20 cellular contexts compared by ENCODE assay signal in the genomic region with DNA sequence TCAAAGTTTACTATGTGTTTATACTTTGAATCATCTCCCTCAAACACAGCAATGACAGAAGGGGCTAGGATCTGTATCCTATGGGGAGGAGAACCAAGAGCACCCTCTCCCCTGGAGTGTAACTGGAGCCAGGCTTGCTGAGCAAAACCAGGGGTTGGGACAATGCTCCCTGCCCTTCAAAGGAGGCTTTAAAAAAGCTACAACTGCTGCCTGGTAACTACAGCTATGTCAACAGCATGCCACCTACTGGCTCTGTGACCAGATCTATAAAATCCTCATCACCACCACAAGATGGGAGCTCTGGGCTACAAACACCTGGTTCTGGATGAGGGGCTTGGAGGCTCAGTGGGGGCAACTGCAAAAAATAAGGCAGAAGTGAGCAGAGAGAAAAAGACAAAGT.
DNase-seq lines count a peak whose midpoint lies in the region; ATAC-seq, FAIRE-seq and TF ChIP-seq lines count a peak whose summit lies in the region.
"Had no signal": no experiment of that assay in that cellular context is flagged by ENCODE, and none has a peak within 500 bp of the region (broad histone marks: within the 10 kb centered on the region; RNA-seq: fewer than 3 reads in every experiment).

No MANE protein-coding gene starts in this region.

- H2AFZ ChIP-seq in HepG2 (ENCODE audit: low read length) (no peak overlapping the region), K562 (ENCODE audit: low read depth, low read length) (no peak overlapping the region)

- H3K4me1 ChIP-seq in HepG2 (ENCODE audit: insufficient read depth, low read length) (no peaks in the 10 kb centered on the region), right lobe of liver (no peaks in the 10 kb centered on the region), K562 (replicated peaks in 1 of 2; ENCODE audit: control insufficient read depth in 2 of 2, insufficient read depth in 2 of 2, low read length in 2 of 2) (no peaks in the 10 kb centered on the region), breast epithelium (no peaks in the 10 kb centered on the region)
- H3K4me1 ChIP-seq: BLaER1 treated with 17β-estradiol and CSF1 and Interleukin-3, amounts not matched to agents 10 nM and 100 nM had no signal

- TF ChIP-seq RAD21 in HepG2 (CRISPR knock-in tag; IDR thresholded peaks at IDR 0.05), result no peak
- TF ChIP-seq RAD21 in K562 (CRISPR knock-in tag; conservative IDR thresholded peaks at IDR 0.05 in 1 of 2, IDR thresholded peaks at IDR 0.05 in 1 of 2), result 0 out of 4 replicates have a peak, but pooled peaks of 1 of the 2 experiments have one; percentile 20

- POLR2A ChIA-PET in HepG2 (lab: Yijun Ruan, JAX), result no interaction called here
- POLR2A ChIA-PET in K562 (lab: Yijun Ruan, JAX), result interaction anchor here (0.6 to 1.1 kb wide), 2 partner anchors 16 to 130 kb away, joined by 3 read pairs; no protein-coding TSS in a partner anchor

- H3K36me3 ChIP-seq in HepG2 (replicated peaks in 1 of 2; ENCODE audit: control insufficient read depth in 1 of 2, insufficient read depth in 2 of 2, low read length in 2 of 2) (peaks cover 0 to 1% of the 10 kb centered on the region in 2 experiments; a peak in 1 of 5 replicates), right lobe of liver (no peaks in the 10 kb centered on the region), K562 (ENCODE audit: control insufficient read depth, insufficient read depth, low read length) (peaks cover 38% of the 10 kb centered on the region), breast epithelium (no peaks in the 10 kb centered on the region)

- TF ChIP-seq EP300 in HepG2 (IDR thresholded peaks at IDR 0.05; ENCODE audit: low read depth in 2 of 2, low read length in 2 of 2) (no peak), HepG2 (CRISPR knock-in tag; IDR thresholded peaks at IDR 0.05; ENCODE audit: borderline replicate concordance) (no peak), K562 (IDR thresholded peaks at IDR 0.05; ENCODE audit: low read length) (no peak)

- BruUV-seq in HepG2 (replicated peaks; lab: Mats Ljungman, UMichigan), result no TSS peak
- no TSS peak for BruUV-seq in K562 (replicated peaks; lab: Mats Ljungman, UMichigan)

- CTCF ChIA-PET in HepG2 (lab: Yijun Ruan, JAX; ENCODE audit: low intra/inter-chr PET ratio, low total read pairs), result no interaction called here
- CTCF ChIA-PET in K562 (lab: Yijun Ruan, JAX; ENCODE audit: low intra/inter-chr PET ratio), result no interaction called here

- TF ChIP-seq POLR2A in HepG2 (IDR thresholded peaks at IDR 0.05; ENCODE audit: insufficient read depth in 1 of 2, low read depth in 2 of 2, low read length in 2 of 2) (no peak), right lobe of liver (IDR thresholded peaks at IDR 0.05) (no peak), K562 (conservative IDR thresholded peaks at IDR 0.05) (no peak), breast epithelium (IDR thresholded peaks at IDR 0.05) (no peak)

- no peak overlapping the region for H3K4me2 ChIP-seq in HepG2 (ENCODE audit: low read depth, low read length)
- no peak overlapping the region for H3K4me2 ChIP-seq in K562 (ENCODE audit: insufficient read depth, low read length)
- H3K4me2 ChIP-seq: BLaER1 treated with 17β-estradiol and CSF1 and Interleukin-3, amounts not matched to agents 10 nM and 100 nM had no signal

- H4K20me1 ChIP-seq in HepG2 (ENCODE audit: insufficient read depth, low read length), result no peaks in the 10 kb centered on the region
- no peaks in the 10 kb centered on the region for H4K20me1 ChIP-seq in K562 (replicated peaks; ENCODE audit: control insufficient read depth, insufficient read depth, low read length)
- H4K20me1 ChIP-seq: BLaER1 treated with 17β-estradiol and CSF1 and Interleukin-3, amounts not matched to agents 10 nM and 100 nM had no signal

- no peaks in the 10 kb centered on the region for H3K27me3 ChIP-seq in HepG2 (ENCODE audit: control insufficient read depth in 1 of 2, insufficient read depth in 2 of 2, low read length in 2 of 2)
- H3K27me3 ChIP-seq in right lobe of liver, result no peaks in the 10 kb centered on the region
- H3K27me3 ChIP-seq in K562 (ENCODE audit: control insufficient read depth in 2 of 2, insufficient read depth in 2 of 2, low read length in 2 of 2), result no peaks in the 10 kb centered on the region
- H3K27me3 ChIP-seq in breast epithelium, result no peaks in the 10 kb centered on the region
- H3K27me3 ChIP-seq: BLaER1 treated with 17β-estradiol and CSF1 and Interleukin-3, amounts not matched to agents 10 nM and 100 nM had no signal

- no peaks in the 10 kb centered on the region for H3K9me1 ChIP-seq in K562 (ENCODE audit: control insufficient read depth, insufficient read depth, low read length)

- H3K4me3 ChIP-seq in HepG2 (replicated peaks in 1 of 3; ENCODE audit: insufficient read depth in 1 of 3, low read depth in 2 of 3, low read length in 3 of 3) (no peak overlapping the region), right lobe of liver (no peak overlapping the region), K562 (no peak overlapping the region), breast epithelium (no peak overlapping the region)
- H3K4me3 ChIP-seq: BLaER1 treated with 17β-estradiol and CSF1 and Interleukin-3, amounts not matched to agents 10 nM and 100 nM had no signal

- H3K9me3 ChIP-seq in HepG2 (ENCODE audit: low read length), result no peaks in the 10 kb centered on the region
- no peaks in the 10 kb centered on the region for H3K9me3 ChIP-seq in right lobe of liver
- H3K9me3 ChIP-seq in K562 (replicated peaks; ENCODE audit: control insufficient read depth, insufficient read depth, low read depth, low read length), result no peaks in the 10 kb centered on the region
- H3K9me3 ChIP-seq in breast epithelium, result no peaks in the 10 kb centered on the region
- H3K9me3 ChIP-seq: BLaER1 treated with 17β-estradiol and CSF1 and Interleukin-3, amounts not matched to agents 10 nM and 100 nM had no signal

- DNase-seq in HepG2 (ENCODE audit: low spot score), result no peak
- DNase-seq in right lobe of liver, result no peak
- no peak for DNase-seq in K562 (ENCODE audit: extremely low read depth in 1 of 4, low spot score in 3 of 4)
- no peak for DNase-seq in left colon
- DNase-seq in breast epithelium (ENCODE audit: low spot score in 2 of 2), result no peak
- DNase-seq in NCI-H2029 treated with DMSO at 0.1 percent for 48 hours (lab: John Stamatoyannopoulos, UW), result no peak
- DNase-seq: ACHN; anterior cingulate cortex; caudate nucleus; dermis blood vessel endothelial cell; KBM-7; NCI-H69; occipital lobe; stimulated activated CD4-positive, alpha-beta T cell treated with anti-CD3 and anti-CD28 coated beads, Interleukin-4, amount 100 ng/mL, for 1 hour; T-helper 2 cell had no signal

- in situ Hi-C loops in HepG2 (cut with HindIII; ENCODE audit: extremely low pct_ligation_motif_present, low pct_unique_long_range_greater_than_20kb) (no loop called here), K562 (cut with MboI) (no loop called here)

- no peak for FAIRE-seq in HepG2 (lab: Jason Lieb, UNC)
- FAIRE-seq in K562 (lab: Jason Lieb, UNC), result no peak

- ATAC-seq in HepG2, result no peak; the same call in 2 of the 3 replicates
- ATAC-seq in right lobe of liver, result no peak
- no peak; the same call in 2 of the 3 replicates for ATAC-seq in K562
- peak; percentile 83 for ATAC-seq in left colon
- no peak for ATAC-seq in GM21723 (IDR thresholded peaks at IDR 0.05; ENCODE audit: unreplicated experiment)
- no peak for ATAC-seq in HG03439 (IDR thresholded peaks at IDR 0.05; ENCODE audit: unreplicated experiment)
- ATAC-seq: SK-N-SH treated with all-trans-retinoic acid at 6 μM for 48 hours; stimulated activated memory B cell treated with anti-CD40 and anti-IgM and Interleukin-4, amounts not matched to agents 10 μg/mL and 1 μg/mL and 100 μg/mL, for 72 hours had no signal

- H3K27ac ChIP-seq in HepG2 (ENCODE audit: extremely low read length, insufficient read depth, low read length) (no peak overlapping the region), right lobe of liver (no peak overlapping the region), K562 (ENCODE audit: extremely low read depth, low read depth, low read length) (no peak overlapping the region), breast epithelium (no peak overlapping the region)
- H3K27ac ChIP-seq: BLaER1 treated with 17β-estradiol and CSF1 and Interleukin-3, amounts not matched to agents 10 nM and 100 nM had no signal

- TF ChIP-seq CTCF in HepG2 (CRISPR knock-in tag; IDR thresholded peaks at IDR 0.05), result 0 out of 2 replicates have a peak, but pooled peaks have one; percentile 7
- no peak for TF ChIP-seq CTCF in right lobe of liver (IDR thresholded peaks at IDR 0.05)
- peak in 2 of 3 experiments; percentile 47 to 50; a peak in 3 of 6 replicates for TF ChIP-seq CTCF in K562 (IDR thresholded peaks at IDR 0.05 in 2 of 3, conservative IDR thresholded peaks at IDR 0.05 in 1 of 3; ENCODE audit: insufficient read depth in 2 of 3, low read depth in 1 of 3, low read length in 3 of 3)
- no peak for TF ChIP-seq CTCF in breast epithelium (IDR thresholded peaks at IDR 0.05)

- H3K79me2 ChIP-seq in HepG2 (ENCODE audit: insufficient read depth, low read length) (no peaks in the 10 kb centered on the region), K562 (ENCODE audit: control insufficient read depth, insufficient read depth, low read length) (no peaks in the 10 kb centered on the region; the same call in 2 of the 3 replicates)

- H3K9ac ChIP-seq in HepG2 (ENCODE audit: insufficient read depth, low read depth, low read length) (no peak overlapping the region), K562 (ENCODE audit: insufficient read depth in 1 of 2, low read depth in 2 of 2, low read length in 2 of 2) (no peak overlapping the region)
- H3K9ac ChIP-seq: BLaER1 treated with 17β-estradiol and CSF1 and Interleukin-3, amounts not matched to agents 10 nM and 100 nM had no signal

- intact Hi-C loops in HepG2 (cut with micrococcal nuclease; ENCODE audit: unreplicated experiment) (loop anchor here (5.0 kb wide), 1 partner anchor 722 kb away; no protein-coding TSS in a partner anchor), right lobe of liver (cut with DNase I) (no loop called here), K562 (cut with micrococcal nuclease) (no loop called here), left colon (cut with DNase I, micrococcal nuclease) (no loop called here), breast epithelium (cut with DNase I; ENCODE audit: low total_unique reads) (no loop called here)

TF ChIP-seq in HepG2, 621 proteins besides CTCF, POLR2A, EP300 and RAD21:
- TF ChIP-seq NKX3-1 (CRISPR knock-in tag; IDR thresholded peaks at IDR 0.05) (no peak), FOXA1 (IDR thresholded peaks at IDR 0.05) (no peak), FOXA1 (CRISPR knock-in tag; IDR thresholded peaks at IDR 0.05) (0 out of 2 replicates have a peak, but pooled peaks have one; percentile 10), TCF7L2 (IDR thresholded peaks at IDR 0.05; ENCODE audit: low read depth, low read length) (no peak)

TF ChIP-seq in K562, 482 proteins besides CTCF, POLR2A, EP300 and RAD21:
- TF ChIP-seq ZKSCAN1 (IDR thresholded peaks at IDR 0.05; ENCODE audit: low read depth, low read length), result no peak
- no peak for TF ChIP-seq KHSRP (IDR thresholded peaks at IDR 0.05)

Comparison
In these comparisons a context has a peak if more than half of its experiments do, and no peak if none do; other contexts are left out.
1. CTCF ChIP-seq: peak in HepG2 (single experiment) and K562 (2 of 3); none in right lobe of liver (0 of 4) and breast epithelium (0 of 3).
2. Of the 241 proteins assayed by ChIP-seq in both HepG2 and K562: peak only in HepG2: none; only in K562: none; in both: CTCF; in neither: 238; mixed calls (peak in some experiments, not most) for 2.